ENCODE assay signal across 2 cellular contexts in genomic region chr19:50518091-50519005, GRCh38.
TF ChIP-seq lines count a peak whose summit lies in the region.

No MANE protein-coding gene starts in this region.

TF ChIP-seq in GM23338, 12 proteins besides CTCF, POLR2A, EP300 and RAD21 (continued from another document):
- TF ChIP-seq REST (IDR thresholded peaks at IDR 0.05; ENCODE audit: unreplicated experiment) (no peak), ZNF331 (CRISPR knock-in tag; IDR thresholded peaks at IDR 0.05; ENCODE audit: low read depth) (no peak), POLR2AphosphoS5 (IDR thresholded peaks at IDR 0.05; ENCODE audit: low read depth) (no peak), ZNF114 (CRISPR knock-in tag; IDR thresholded peaks at IDR 0.05) (no peak), EZH2phosphoT487 (IDR thresholded peaks at IDR 0.05; ENCODE audit: unreplicated experiment) (no peak), STAT1 (IDR thresholded peaks at IDR 0.05; ENCODE audit: unreplicated experiment) (no peak), CREB1 (CRISPR knock-in tag; IDR thresholded peaks at IDR 0.05; ENCODE audit: low read depth) (no peak)
- TF ChIP-seq, protein P1, sequence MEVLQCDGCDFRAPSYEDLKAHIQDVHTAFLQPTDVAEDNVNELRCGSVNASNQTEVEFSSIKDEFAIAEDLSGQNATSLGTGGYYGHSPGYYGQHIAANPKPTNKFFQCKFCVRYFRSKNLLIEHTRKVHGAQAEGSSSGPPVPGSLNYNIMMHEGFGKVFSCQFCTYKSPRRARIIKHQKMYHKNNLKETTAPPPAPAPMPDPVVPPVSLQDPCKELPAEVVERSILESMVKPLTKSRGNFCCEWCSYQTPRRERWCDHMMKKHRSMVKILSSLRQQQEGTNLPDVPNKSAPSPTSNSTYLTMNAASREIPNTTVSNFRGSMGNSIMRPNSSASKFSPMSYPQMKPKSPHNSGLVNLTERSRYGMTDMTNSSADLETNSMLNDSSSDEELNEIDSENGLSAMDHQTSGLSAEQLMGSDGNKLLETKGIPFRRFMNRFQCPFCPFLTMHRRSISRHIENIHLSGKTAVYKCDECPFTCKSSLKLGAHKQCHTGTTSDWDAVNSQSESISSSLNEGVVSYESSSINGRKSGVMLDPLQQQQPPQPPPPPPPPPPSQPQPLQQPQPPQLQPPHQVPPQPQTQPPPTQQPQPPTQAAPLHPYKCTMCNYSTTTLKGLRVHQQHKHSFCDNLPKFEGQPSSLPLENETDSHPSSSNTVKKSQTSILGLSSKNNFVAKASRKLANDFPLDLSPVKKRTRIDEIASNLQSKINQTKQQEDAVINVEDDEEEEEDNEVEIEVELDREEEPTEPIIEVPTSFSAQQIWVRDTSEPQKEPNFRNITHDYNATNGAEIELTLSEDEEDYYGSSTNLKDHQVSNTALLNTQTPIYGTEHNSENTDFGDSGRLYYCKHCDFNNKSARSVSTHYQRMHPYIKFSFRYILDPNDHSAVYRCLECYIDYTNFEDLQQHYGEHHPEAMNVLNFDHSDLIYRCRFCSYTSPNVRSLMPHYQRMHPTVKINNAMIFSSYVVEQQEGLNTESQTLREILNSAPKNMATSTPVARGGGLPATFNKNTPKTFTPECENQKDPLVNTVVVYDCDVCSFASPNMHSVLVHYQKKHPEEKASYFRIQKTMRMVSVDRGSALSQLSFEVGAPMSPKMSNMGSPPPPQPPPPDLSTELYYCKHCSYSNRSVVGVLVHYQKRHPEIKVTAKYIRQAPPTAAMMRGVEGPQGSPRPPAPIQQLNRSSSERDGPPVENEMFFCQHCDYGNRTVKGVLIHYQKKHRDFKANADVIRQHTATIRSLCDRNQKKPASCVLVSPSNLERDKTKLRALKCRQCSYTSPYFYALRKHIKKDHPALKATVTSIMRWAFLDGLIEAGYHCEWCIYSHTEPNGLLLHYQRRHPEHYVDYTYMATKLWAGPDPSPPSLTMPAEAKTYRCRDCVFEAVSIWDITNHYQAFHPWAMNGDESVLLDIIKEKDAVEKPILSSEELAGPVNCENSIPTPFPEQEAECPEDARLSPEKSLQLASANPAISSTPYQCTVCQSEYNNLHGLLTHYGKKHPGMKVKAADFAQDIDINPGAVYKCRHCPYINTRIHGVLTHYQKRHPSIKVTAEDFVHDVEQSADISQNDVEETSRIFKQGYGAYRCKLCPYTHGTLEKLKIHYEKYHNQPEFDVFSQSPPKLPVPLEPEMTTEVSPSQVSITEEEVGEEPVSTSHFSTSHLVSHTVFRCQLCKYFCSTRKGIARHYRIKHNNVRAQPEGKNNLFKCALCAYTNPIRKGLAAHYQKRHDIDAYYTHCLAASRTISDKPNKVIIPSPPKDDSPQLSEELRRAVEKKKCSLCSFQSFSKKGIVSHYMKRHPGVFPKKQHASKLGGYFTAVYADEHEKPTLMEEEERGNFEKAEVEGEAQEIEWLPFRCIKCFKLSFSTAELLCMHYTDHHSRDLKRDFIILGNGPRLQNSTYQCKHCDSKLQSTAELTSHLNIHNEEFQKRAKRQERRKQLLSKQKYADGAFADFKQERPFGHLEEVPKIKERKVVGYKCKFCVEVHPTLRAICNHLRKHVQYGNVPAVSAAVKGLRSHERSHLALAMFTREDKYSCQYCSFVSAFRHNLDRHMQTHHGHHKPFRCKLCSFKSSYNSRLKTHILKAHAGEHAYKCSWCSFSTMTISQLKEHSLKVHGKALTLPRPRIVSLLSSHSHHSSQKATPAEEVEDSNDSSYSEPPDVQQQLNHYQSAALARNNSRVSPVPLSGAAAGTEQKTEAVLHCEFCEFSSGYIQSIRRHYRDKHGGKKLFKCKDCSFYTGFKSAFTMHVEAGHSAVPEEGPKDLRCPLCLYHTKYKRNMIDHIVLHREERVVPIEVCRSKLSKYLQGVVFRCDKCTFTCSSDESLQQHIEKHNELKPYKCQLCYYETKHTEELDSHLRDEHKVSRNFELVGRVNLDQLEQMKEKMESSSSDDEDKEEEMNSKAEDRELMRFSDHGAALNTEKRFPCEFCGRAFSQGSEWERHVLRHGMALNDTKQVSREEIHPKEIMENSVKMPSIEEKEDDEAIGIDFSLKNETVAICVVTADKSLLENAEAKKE (CRISPR knock-in tag; IDR thresholded peaks at IDR 0.05) = no peak
- TF ChIP-seq, protein P2, sequence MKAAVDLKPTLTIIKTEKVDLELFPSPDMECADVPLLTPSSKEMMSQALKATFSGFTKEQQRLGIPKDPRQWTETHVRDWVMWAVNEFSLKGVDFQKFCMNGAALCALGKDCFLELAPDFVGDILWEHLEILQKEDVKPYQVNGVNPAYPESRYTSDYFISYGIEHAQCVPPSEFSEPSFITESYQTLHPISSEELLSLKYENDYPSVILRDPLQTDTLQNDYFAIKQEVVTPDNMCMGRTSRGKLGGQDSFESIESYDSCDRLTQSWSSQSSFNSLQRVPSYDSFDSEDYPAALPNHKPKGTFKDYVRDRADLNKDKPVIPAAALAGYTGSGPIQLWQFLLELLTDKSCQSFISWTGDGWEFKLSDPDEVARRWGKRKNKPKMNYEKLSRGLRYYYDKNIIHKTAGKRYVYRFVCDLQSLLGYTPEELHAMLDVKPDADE (IDR thresholded peaks at IDR 0.05) = no peak

TF ChIP-seq in WTC11, 78 proteins besides CTCF, POLR2A, EP300 and RAD21 (continued from another document):
- TF ChIP-seq NR2C2 (CRISPR knock-in tag; IDR thresholded peaks at IDR 0.05) = 0 out of 2 replicates have a peak, but pooled peaks have one; percentile 27
